Comparison of ENCODE assay signal across 26 cellular contexts in the genomic region with DNA sequence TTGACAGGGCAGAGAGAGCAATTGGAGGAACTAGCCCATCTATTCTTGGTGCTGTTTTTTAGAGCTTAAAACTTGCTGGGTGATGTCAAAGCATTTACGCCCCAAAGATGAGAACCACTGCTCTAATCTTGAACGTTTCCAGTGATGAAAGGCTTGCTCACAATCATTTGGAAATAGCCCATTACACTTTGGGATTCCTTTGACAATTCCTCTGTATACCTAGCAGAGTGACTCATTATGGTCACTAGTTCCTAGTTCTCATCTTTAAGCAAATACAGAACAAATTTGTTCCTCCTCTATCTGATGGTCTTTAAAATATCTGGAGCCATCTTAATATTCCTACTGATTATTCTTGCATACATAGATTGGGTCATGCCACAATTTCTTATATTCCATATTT.
"Had no signal": no experiment of that assay in that cellular context is flagged by ENCODE, and none has a peak within 500 bp of the region (broad histone marks: within the 10 kb centered on the region; RNA-seq: fewer than 3 reads in every experiment).

No MANE protein-coding gene starts in this region.

- H3K27me3 Mint-ChIP-seq: activated CD8-positive, alpha-beta memory T cell treated with anti-CD3 and anti-CD28 coated beads, Interleukin-2, amount 10 ng/mL, durations not matched to agents 7 days and 5 days; activated naive CD8-positive, alpha-beta T cell; dendritic cell treated with granulocyte-macrophage colony-stimulating factor and Interleukin-4, amounts not matched to agents 40 ng/mL and 50 ng/mL, for 4 days; naive thymus-derived CD4-positive, alpha-beta T cell; T-helper 17 cell had no signal

- FAIRE-seq: frontal cortex, islet of Langerhans had no signal

- H3K4me3 Mint-ChIP-seq: activated CD8-positive, alpha-beta memory T cell treated with anti-CD3 and anti-CD28 coated beads, Interleukin-2, amount 10 ng/mL, durations not matched to agents 7 days and 5 days; activated CD8-positive, alpha-beta T cell treated with anti-CD3 and anti-CD28 coated beads, Interleukin-2, amount 10 ng/mL, durations not matched to agents 7 days and 5 days; activated naive CD8-positive, alpha-beta T cell; dendritic cell treated with granulocyte-macrophage colony-stimulating factor and Interleukin-4, amounts not matched to agents 40 ng/mL and 50 ng/mL, for 4 days; endodermal cell; naive thymus-derived CD4-positive, alpha-beta T cell; T-helper 17 cell; WTC11 had no signal

- H3K4me3 ChIP-seq: ascending aorta, esophagus muscularis mucosa, ovary, prostate gland, spleen, tibial nerve had no signal

- H3K27ac Mint-ChIP-seq: activated CD8-positive, alpha-beta memory T cell treated with anti-CD3 and anti-CD28 coated beads, Interleukin-2, amount 10 ng/mL, durations not matched to agents 7 days and 5 days; activated CD8-positive, alpha-beta T cell treated with anti-CD3 and anti-CD28 coated beads, Interleukin-2, amount 10 ng/mL, durations not matched to agents 7 days and 5 days; activated naive CD8-positive, alpha-beta T cell; dendritic cell treated with granulocyte-macrophage colony-stimulating factor and Interleukin-4, amounts not matched to agents 40 ng/mL and 50 ng/mL, for 4 days; endodermal cell; T-helper 17 cell; WTC11 had no signal

- DNase-seq: activated CD4-positive, alpha-beta T cell treated with anti-CD3 and anti-CD28 coated beads for 1 hour; activated CD8-positive, alpha-beta memory T cell treated with anti-CD3 and anti-CD28 coated beads, Interleukin-2, amount 10 ng/mL, durations not matched to agents 7 days and 5 days; activated CD8-positive, alpha-beta T cell treated with anti-CD3 and anti-CD28 coated beads, Interleukin-2, amount 10 ng/mL, durations not matched to agents 7 days and 5 days; activated naive CD4-positive, alpha-beta T cell; activated T-cell treated with anti-CD3 and anti-CD28 coated beads, Interleukin-2, amount 50 U/mL, for 48 hours; central memory CD4-positive, alpha-beta T cell; endodermal cell; glutamatergic neuron; left cardiac atrium; midbrain; naive thymus-derived CD4-positive, alpha-beta T cell; ovary; right cardiac atrium; spleen; stimulated activated naive CD4-positive, alpha-beta T cell; T-helper 17 cell; T1000 had no signal

- H3K4me1 ChIP-seq: ascending aorta, esophagus muscularis mucosa, prostate gland, spleen, tibial nerve had no signal

- H3K36me3 ChIP-seq: ascending aorta, esophagus muscularis mucosa, ovary, prostate gland, spleen, tibial nerve had no signal

- H3K9me3 ChIP-seq: ascending aorta, esophagus muscularis mucosa, ovary, prostate gland, tibial nerve had no signal

- H3K27me3 ChIP-seq: ascending aorta, esophagus muscularis mucosa, ovary, spleen, tibial nerve had no signal

- H3K36me3 Mint-ChIP-seq: activated CD8-positive, alpha-beta memory T cell treated with anti-CD3 and anti-CD28 coated beads, Interleukin-2, amount 10 ng/mL, durations not matched to agents 7 days and 5 days; activated naive CD8-positive, alpha-beta T cell; naive thymus-derived CD4-positive, alpha-beta T cell had no signal

- H3K27ac ChIP-seq: ascending aorta, esophagus muscularis mucosa, ovary, prostate gland, spleen, tibial nerve had no signal

- H3K4me1 Mint-ChIP-seq: activated CD8-positive, alpha-beta memory T cell treated with anti-CD3 and anti-CD28 coated beads, Interleukin-2, amount 10 ng/mL, durations not matched to agents 7 days and 5 days; T-helper 17 cell had no signal
